In genomic region chr6:5025911-5026819, GRCh38 we compare ENCODE assay signal across 9 cellular contexts. TPM values are rescaled to one million over a fixed set of nuclear protein-coding genes. Genes with fewer than 3 reads are reported as not detected.
DNase-seq lines count a peak whose midpoint lies in the region; ATAC-seq, FAIRE-seq and TF ChIP-seq lines count a peak whose summit lies in the region.
"Had no signal": no experiment of that assay in that cellular context is flagged by ENCODE, and none has a peak within 500 bp of the region (broad histone marks: within the 10 kb centered on the region; RNA-seq: fewer than 3 reads in every experiment).

No MANE protein-coding gene starts in this region.

- peaks cover 3% of the 10 kb centered on the region for H3K27me3 Mint-ChIP-seq in activated CD4-positive, alpha-beta T cell treated with anti-CD3 and anti-CD28 coated beads, Interleukin-2, amount 10 ng/mL, durations not matched to agents 7 days and 5 days

- no peak for TF ChIP-seq CTCF in Panc1 (IDR thresholded peaks at IDR 0.05)
- peak in 2 of 3 experiments; percentile 8 to 12; a peak in 2 of 4 replicates for TF ChIP-seq CTCF in H1 (IDR thresholded peaks at IDR 0.05; ENCODE audit: control extremely low read depth in 1 of 3, insufficient read depth in 1 of 3, low read depth in 1 of 3, low read length in 3 of 3)
- TF ChIP-seq CTCF in lower lobe of right lung (IDR thresholded peaks at IDR 0.05): peak; percentile 14
- no peak for TF ChIP-seq CTCF in suprapubic skin (IDR thresholded peaks at IDR 0.05)
- no peak for TF ChIP-seq CTCF in GM13977 (IDR thresholded peaks at IDR 0.05; ENCODE audit: extremely low read depth, insufficient read depth, missing control alignments)

- FAIRE-seq in H1 (lab: Jason Lieb, UNC): no peak

- no peaks in the 10 kb centered on the region for H3K79me2 ChIP-seq in H1 (ENCODE audit: control insufficient read depth in 1 of 2, insufficient read depth in 2 of 2, low read length in 2 of 2)

- no peak overlapping the region; the same call in 1 of the 2 replicates for H2BK15ac ChIP-seq in H1 (ENCODE audit: low read length)

- CTCF ChIA-PET in activated CD4-positive, alpha-beta T cell treated with anti-CD3 and anti-CD28 coated beads, Interleukin-2, amount 10 ng/mL, durations not matched to agents 7 days and 5 days (lab: Charles Lee): no interaction called here
- CTCF ChIA-PET in Panc1 (lab: Charles Lee) (no interaction called here), H1 (lab: Charles Lee; ENCODE audit: partially characterized antibody) (interaction anchor here (1.0 to 1.9 kb wide), 5 partner anchors 22 to 816 kb away, joined by 3 to 5 read pairs (median 3); no protein-coding TSS in a partner anchor)

- H2BK5ac ChIP-seq in H1 (ENCODE audit: low read depth, low read length): peak overlapping the region; percentile 55; the same call in 1 of the 2 replicates

- peak overlapping the region; percentile 62 for H3K4me3 Mint-ChIP-seq in activated CD4-positive, alpha-beta T cell treated with anti-CD3 and anti-CD28 coated beads, Interleukin-2, amount 10 ng/mL, durations not matched to agents 7 days and 5 days

- no peak overlapping the region for H2AK5ac ChIP-seq in H1 (ENCODE audit: low read depth, low read length)

- peak overlapping the region; percentile 35 to 61 (median 44) for H3K9ac ChIP-seq in H1 (replicated peaks in 1 of 4; ENCODE audit: extremely low read depth in 1 of 4, low read depth in 3 of 4, low read length in 3 of 4)

- H3K36me3 ChIP-seq in Panc1 (ENCODE audit: control insufficient read depth, insufficient read depth, low read length) (no peaks in the 10 kb centered on the region), H1 (ENCODE audit: control insufficient read depth in 2 of 4, insufficient read depth in 4 of 4, low read length in 3 of 4) (no peaks in the 10 kb centered on the region), lower lobe of right lung (no peaks in the 10 kb centered on the region), suprapubic skin (no peaks in the 10 kb centered on the region)

- H3K9me3 Mint-ChIP-seq in activated CD4-positive, alpha-beta T cell treated with anti-CD3 and anti-CD28 coated beads, Interleukin-2, amount 10 ng/mL, durations not matched to agents 7 days and 5 days: no peaks in the 10 kb centered on the region

- peak overlapping the region; percentile 83 for H4K91ac ChIP-seq in H1 (replicated peaks; ENCODE audit: insufficient read length, low read length)

- H4K20me1 ChIP-seq in H1 (replicated peaks in 1 of 2; ENCODE audit: control insufficient read depth in 1 of 2, insufficient read depth in 2 of 2, low read length in 2 of 2): no peaks in the 10 kb centered on the region

- peak overlapping the region; percentile 72; the same call in 1 of the 2 replicates for H2BK20ac ChIP-seq in H1 (ENCODE audit: low read length)

- H3K27me3 ChIP-seq in Panc1 (ENCODE audit: control insufficient read depth, insufficient read depth, low read length) (no peaks in the 10 kb centered on the region), H1 (replicated peaks in 1 of 4; ENCODE audit: control insufficient read depth in 3 of 4, extremely low read depth in 1 of 4, insufficient read depth in 3 of 4, low read length in 3 of 4) (no peaks in the 10 kb centered on the region), lower lobe of right lung (ENCODE audit: low read depth) (no peaks in the 10 kb centered on the region), suprapubic skin (no peaks in the 10 kb centered on the region)

- 4% methylated on average over 29 of the region's 35 CpGs; no CpG with 5 or more reads in 1 of the 2 experiments for WGBS in H1 (ENCODE audit: extremely low coverage in 1 of 2, insufficient coverage in 1 of 2, insufficient read length in 1 of 2, insufficient replicate concordance in 2 of 2, low coverage in 1 of 2, low lambda C conversion rate in 2 of 2, missing lambda C conversion rate in 1 of 2), 2 experiments
- WGBS in suprapubic skin: 3% methylated on average over 35 of the region's 35 CpGs

- H2BK12ac ChIP-seq in H1 (ENCODE audit: low read depth, low read length): peak overlapping the region; percentile 92

- H4K5ac ChIP-seq in H1 (ENCODE audit: insufficient read length, low read depth, low read length): peak overlapping the region; percentile 39

- no peak for DNase-seq in activated CD4-positive, alpha-beta T cell treated with anti-CD3 and anti-CD28 coated beads, Interleukin-2, amount 10 ng/mL, durations not matched to agents 7 days and 5 days
- no peak for DNase-seq in activated CD4-positive, alpha-beta T cell treated with anti-CD3 and anti-CD28 coated beads for 48 hours
- DNase-seq in Panc1 (ENCODE audit: low read depth, low spot score): no peak
- DNase-seq in H1 (ENCODE audit: low read depth in 1 of 2, low spot score in 2 of 2): peak in 1 of 2 experiments; percentile 71
- DNase-seq in lower lobe of right lung: peak; percentile 62
- no peak for DNase-seq in suprapubic skin (ENCODE audit: low spot score in 2 of 2)
- no peak for DNase-seq in stimulated activated naive CD4-positive, alpha-beta T cell (lab: John Stamatoyannopoulos, UW)
- no peak for DNase-seq in GM13977 (ENCODE audit: low spot score)
- DNase-seq: DND-41 had no signal

- TF ChIP-seq RAD21 in H1 (IDR thresholded peaks at IDR 0.05 in 1 of 2, conservative IDR thresholded peaks at IDR 0.05 in 1 of 2; ENCODE audit: low read depth in 2 of 2, low read length in 2 of 2): peak; percentile 17 to 20; a peak in 1 of 4 replicates

- no peaks in the 10 kb centered on the region for H3K79me1 ChIP-seq in H1 (ENCODE audit: low read depth, low read length)

- no peak overlapping the region for H3K14ac ChIP-seq in H1 (ENCODE audit: insufficient read length)

- peak overlapping the region; percentile 89; the same call in 1 of the 2 replicates for H4K8ac ChIP-seq in H1 (ENCODE audit: extremely low read depth, insufficient read depth, low read length)

- peak; percentile 74 for ATAC-seq in Panc1
- ATAC-seq in lower lobe of right lung: peak; percentile 72 to 77

- peak in 1 of 2 experiments; percentile 79; a peak in 2 of 3 replicates for TF ChIP-seq POLR2A in H1 (IDR thresholded peaks at IDR 0.05; ENCODE audit: control extremely low read depth in 1 of 2, low read depth in 2 of 2, low read length in 2 of 2)
- TF ChIP-seq POLR2A in suprapubic skin (IDR thresholded peaks at IDR 0.05): no peak

- no peak overlapping the region for H3K23ac ChIP-seq in H1 (ENCODE audit: insufficient read length)

- peaks cover 10% of the 10 kb centered on the region for H3K4me1 Mint-ChIP-seq in activated CD4-positive, alpha-beta T cell treated with anti-CD3 and anti-CD28 coated beads, Interleukin-2, amount 10 ng/mL, durations not matched to agents 7 days and 5 days

- peak overlapping the region; percentile 56 for H3K56ac ChIP-seq in H1 (replicated peaks; ENCODE audit: insufficient read length, low read depth, low read length)

- H3K36me3 Mint-ChIP-seq in activated CD4-positive, alpha-beta T cell treated with anti-CD3 and anti-CD28 coated beads, Interleukin-2, amount 10 ng/mL, durations not matched to agents 7 days and 5 days (ENCODE audit: low read depth): no peaks in the 10 kb centered on the region

- no TSS peak for BruUV-seq in Panc1 (replicated peaks; lab: Mats Ljungman, UMichigan)

- H3K27ac ChIP-seq in Panc1 (ENCODE audit: low read length) (peak overlapping the region; percentile 37), H1 (ENCODE audit: low read depth, low read length) (peak overlapping the region; percentile 32; the same call in 1 of the 2 replicates), lower lobe of right lung (peak overlapping the region; percentile 41), suprapubic skin (peak overlapping the region; percentile 51)

- in situ Hi-C loops in Panc1 (cut with HindIII; ENCODE audit: low pct_unique_long_range_greater_than_20kb, low sequenced_read_pairs) (no loop called here), GM13977 (cut with MboI; ENCODE audit: low pct_unique_long_range_greater_than_20kb, low sequenced_read_pairs, unreplicated experiment) (no loop called here)

- intact Hi-C loops in Panc1 (cut with micrococcal nuclease; ENCODE audit: unreplicated experiment): no loop called here
- intact Hi-C loops in lower lobe of right lung (cut with DNase I): no loop called here

- POLR2A ChIA-PET in activated CD4-positive, alpha-beta T cell treated with anti-CD3 and anti-CD28 coated beads, Interleukin-2, amount 10 ng/mL, durations not matched to agents 7 days and 5 days (lab: Charles Lee): no interaction called here
- POLR2A ChIA-PET in Panc1 (lab: Charles Lee) (no interaction called here), H1 (lab: Charles Lee; ENCODE audit: partially characterized antibody) (interaction anchor here (0.7 to 1.3 kb wide), 5 partner anchors 9 to 65 kb away, joined by 3 to 5 read pairs (median 3); no protein-coding TSS in a partner anchor)

- TF ChIP-seq EP300 in H1 (IDR thresholded peaks at IDR 0.05; ENCODE audit: borderline replicate concordance in 1 of 2, low read depth in 2 of 2, low read length in 2 of 2) (no peak), suprapubic skin (IDR thresholded peaks at IDR 0.05) (no peak)

- H3K4ac ChIP-seq in H1 (replicated peaks; ENCODE audit: insufficient read length, low read depth, low read length): peak overlapping the region; percentile 27

- peak overlapping the region; percentile 85 for H2AFZ ChIP-seq in H1 (ENCODE audit: low read length)

- H3K23me2 ChIP-seq in H1 (ENCODE audit: low read depth, low read length): peaks cover 3% of the 10 kb centered on the region; the same call in 1 of the 2 replicates

- peak overlapping the region; percentile 77 to 78 for H3K4me2 ChIP-seq in H1 (ENCODE audit: insufficient read depth in 1 of 2, low read depth in 2 of 2, low read length in 2 of 2)

- peak overlapping the region; percentile 68 for H3K18ac ChIP-seq in H1 (ENCODE audit: extremely low read depth, low read length)

- peak overlapping the region; percentile 54 for H3K27ac Mint-ChIP-seq in activated CD4-positive, alpha-beta T cell treated with anti-CD3 and anti-CD28 coated beads, Interleukin-2, amount 10 ng/mL, durations not matched to agents 7 days and 5 days

- H3K4me1 ChIP-seq in Panc1 (ENCODE audit: control insufficient read depth, insufficient read depth, low read length): no peaks in the 10 kb centered on the region; the same call in 1 of the 2 replicates
- peaks cover 0 to 4% (median 3%) of the 10 kb centered on the region in 4 experiments; a peak in 5 of 7 replicates for H3K4me1 ChIP-seq in H1 (replicated peaks in 1 of 4; ENCODE audit: control insufficient read depth in 3 of 4, insufficient read depth in 4 of 4, low read length in 3 of 4)
- H3K4me1 ChIP-seq in lower lobe of right lung: peaks cover 12% of the 10 kb centered on the region
- peaks cover 19% of the 10 kb centered on the region for H3K4me1 ChIP-seq in suprapubic skin

- peak overlapping the region; percentile 75 for H2BK120ac ChIP-seq in H1 (replicated peaks; ENCODE audit: low read depth, low read length)

- peak overlapping the region; percentile 40 to 53 for H3K4me3 ChIP-seq in Panc1 (ENCODE audit: low read depth in 2 of 2, low read length in 2 of 2)
- H3K4me3 ChIP-seq in H1 (ENCODE audit: extremely low read depth in 1 of 4, insufficient read depth in 2 of 4, low read depth in 3 of 4, low read length in 4 of 4): peak overlapping the region; percentile 47 to 66 (median 50)
- peak overlapping the region; percentile 67 for H3K4me3 ChIP-seq in lower lobe of right lung
- peak overlapping the region; percentile 62 for H3K4me3 ChIP-seq in suprapubic skin

- H3K9me3 ChIP-seq in Panc1 (ENCODE audit: control insufficient read depth, insufficient read depth, low read depth, low read length) (no peaks in the 10 kb centered on the region), H1 (ENCODE audit: insufficient read depth in 2 of 2, low read depth in 1 of 2, low read length in 1 of 2) (no peaks in the 10 kb centered on the region), lower lobe of right lung (no peaks in the 10 kb centered on the region), suprapubic skin (no peaks in the 10 kb centered on the region)

RNA-seq across cellular contexts. Expression of gene RPP40, which starts 22.3 kb away (rescaled TPM):
- total RNA-seq in activated CD4-positive, alpha-beta T cell treated with anti-CD3 and anti-CD28 coated beads, Interleukin-2, amount 10 ng/mL, durations not matched to agents 7 days and 5 days: 1 to 10 TPM; 5.8 to 6.2 TPM
- 25.9 TPM for total RNA-seq in Panc1 (2021; ENCODE audit: unreplicated experiment)
- polyA plus RNA-seq in Panc1 (2012; ENCODE audit: insufficient read length): 16.4 TPM
- total RNA-seq in H1 (2021; fragmentation: NEBNext Ultra II Directional; extraction: Animal tissue kit (Norgen Biotek cat#: 25700)): 15.7 and 17.1 TPM in 2 replicates
- 5.1 and 7.0 TPM in 2 replicates for polyA plus RNA-seq in H1 (2011; rRNA removed)
- polyA plus RNA-seq in H1 (2011; cell fraction: cytosol; rRNA removed): 8.8 TPM
- 3.6 TPM for polyA plus RNA-seq in H1 (2011; cell fraction: nucleus; rRNA removed)
- 10.1 to 15.2 TPM (median 10.3 TPM) in 4 replicates for polyA plus RNA-seq in H1 (2012, experiment 1 of 2)
- polyA plus RNA-seq in H1 (2012, experiment 2 of 2): 7.5 TPM
- polyA plus RNA-seq in H1 (2013, experiment 1 of 2): 10.9 TPM
- 12.1 TPM for polyA plus RNA-seq in H1 (2013, experiment 2 of 2)
- polyA minus RNA-seq in H1 (2011; rRNA and poly(A)+ RNA removed): 3.3 and 4.9 TPM in 2 replicates
- polyA minus RNA-seq in H1 (2011; cell fraction: cytosol; rRNA and poly(A)+ RNA removed): 4.3 TPM
- polyA minus RNA-seq in H1 (2011; cell fraction: nucleus; rRNA and poly(A)+ RNA removed): 4.4 TPM
- 2.5 TPM for total RNA-seq in lower lobe of right lung
- total RNA-seq in suprapubic skin: 10 to 100 TPM in 2 of 4 donors, 1 to 10 TPM in 2; 4.6 to 11.7 (median 9.0) TPM

RNA-seq across cellular contexts. Expression of gene PPP1R3G, which starts 59.0 kb away (rescaled TPM):
- total RNA-seq in activated CD4-positive, alpha-beta T cell treated with anti-CD3 and anti-CD28 coated beads, Interleukin-2, amount 10 ng/mL, durations not matched to agents 7 days and 5 days: under 1 TPM; 0.04 to 0.05 TPM
- total RNA-seq in Panc1 (2021; ENCODE audit: unreplicated experiment): 0.44 TPM
- 0.94 TPM for polyA plus RNA-seq in Panc1 (2012; ENCODE audit: insufficient read length)
- 0.09 TPM in 1 of 2 replicates, not detected in the other for total RNA-seq in H1 (2021; fragmentation: NEBNext Ultra II Directional; extraction: Animal tissue kit (Norgen Biotek cat#: 25700))
- polyA plus RNA-seq in H1 (2011; rRNA removed): 0.03 and 0.06 TPM in 2 replicates
- 0.06 TPM for polyA plus RNA-seq in H1 (2011; cell fraction: cytosol; rRNA removed)
- polyA plus RNA-seq in H1 (2011; cell fraction: nucleus; rRNA removed): 0.06 TPM
- 0.09 to 0.19 TPM (median 0.12 TPM) in 4 replicates for polyA plus RNA-seq in H1 (2012, experiment 1 of 2)
- polyA plus RNA-seq in H1 (2012, experiment 2 of 2): 0.04 TPM
- polyA plus RNA-seq in H1 (2013, experiment 1 of 2): 0.04 TPM
- 0.06 TPM for polyA plus RNA-seq in H1 (2013, experiment 2 of 2)
- polyA minus RNA-seq in H1 (2011; rRNA and poly(A)+ RNA removed): 0.07 TPM in 1 of 2 replicates, not detected in the other
- polyA minus RNA-seq in H1 (2011; cell fraction: cytosol; rRNA and poly(A)+ RNA removed): not detected
- not detected for polyA minus RNA-seq in H1 (2011; cell fraction: nucleus; rRNA and poly(A)+ RNA removed)
- 0.41 TPM for total RNA-seq in lower lobe of right lung
- total RNA-seq in suprapubic skin: under 1 TPM; 0.38 to 0.80 (median 0.67) TPM

Comparison
In these comparisons a context has a peak if more than half of its experiments do, and no peak if none do; other contexts are left out.
1. CTCF ChIP-seq: peak in H1 (2 of 3) and lower lobe of right lung (single experiment); none in Panc1 (single experiment), suprapubic skin (0 of 2) and GM13977 (single experiment).
2. Peak in every context shown above with its lines, with median percentiles within 50 percentile points of each other: H3K27ac ChIP-seq and H3K4me3 ChIP-seq.